In genomic region chr1:185341196-185341781, GRCh38 we compare ENCODE assay signal across 1 cellular context.
TF ChIP-seq lines count a peak whose summit lies in the region.

No MANE protein-coding gene starts in this region.

TF ChIP-seq in GM12878, 131 proteins besides CTCF, POLR2A, EP300 and RAD21 (continued from another document):
- no peak for TF ChIP-seq SMC3 (IDR thresholded peaks at IDR 0.05; ENCODE audit: borderline replicate concordance, low read length)
